In genomic region chr6:80543151-80543550, GRCh38 we compare ENCODE assay signal across 1 cellular context.
TF ChIP-seq lines count a peak whose summit lies in the region.

No MANE protein-coding gene starts in this region.

TF ChIP-seq in GM23338, 12 proteins besides CTCF, POLR2A, EP300 and RAD21 (continued from another document):
- TF ChIP-seq, protein P1, sequence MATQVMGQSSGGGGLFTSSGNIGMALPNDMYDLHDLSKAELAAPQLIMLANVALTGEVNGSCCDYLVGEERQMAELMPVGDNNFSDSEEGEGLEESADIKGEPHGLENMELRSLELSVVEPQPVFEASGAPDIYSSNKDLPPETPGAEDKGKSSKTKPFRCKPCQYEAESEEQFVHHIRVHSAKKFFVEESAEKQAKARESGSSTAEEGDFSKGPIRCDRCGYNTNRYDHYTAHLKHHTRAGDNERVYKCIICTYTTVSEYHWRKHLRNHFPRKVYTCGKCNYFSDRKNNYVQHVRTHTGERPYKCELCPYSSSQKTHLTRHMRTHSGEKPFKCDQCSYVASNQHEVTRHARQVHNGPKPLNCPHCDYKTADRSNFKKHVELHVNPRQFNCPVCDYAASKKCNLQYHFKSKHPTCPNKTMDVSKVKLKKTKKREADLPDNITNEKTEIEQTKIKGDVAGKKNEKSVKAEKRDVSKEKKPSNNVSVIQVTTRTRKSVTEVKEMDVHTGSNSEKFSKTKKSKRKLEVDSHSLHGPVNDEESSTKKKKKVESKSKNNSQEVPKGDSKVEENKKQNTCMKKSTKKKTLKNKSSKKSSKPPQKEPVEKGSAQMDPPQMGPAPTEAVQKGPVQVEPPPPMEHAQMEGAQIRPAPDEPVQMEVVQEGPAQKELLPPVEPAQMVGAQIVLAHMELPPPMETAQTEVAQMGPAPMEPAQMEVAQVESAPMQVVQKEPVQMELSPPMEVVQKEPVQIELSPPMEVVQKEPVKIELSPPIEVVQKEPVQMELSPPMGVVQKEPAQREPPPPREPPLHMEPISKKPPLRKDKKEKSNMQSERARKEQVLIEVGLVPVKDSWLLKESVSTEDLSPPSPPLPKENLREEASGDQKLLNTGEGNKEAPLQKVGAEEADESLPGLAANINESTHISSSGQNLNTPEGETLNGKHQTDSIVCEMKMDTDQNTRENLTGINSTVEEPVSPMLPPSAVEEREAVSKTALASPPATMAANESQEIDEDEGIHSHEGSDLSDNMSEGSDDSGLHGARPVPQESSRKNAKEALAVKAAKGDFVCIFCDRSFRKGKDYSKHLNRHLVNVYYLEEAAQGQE (IDR thresholded peaks at IDR 0.05; ENCODE audit: unreplicated experiment): no peak
- TF ChIP-seq STAT1 (IDR thresholded peaks at IDR 0.05; ENCODE audit: unreplicated experiment): no peak
- no peak for TF ChIP-seq ZNF114 (CRISPR knock-in tag; IDR thresholded peaks at IDR 0.05)
- TF ChIP-seq NANOG (IDR thresholded peaks at IDR 0.05; ENCODE audit: borderline replicate concordance): no peak
- no peak for TF ChIP-seq POLR2AphosphoS5 (IDR thresholded peaks at IDR 0.05; ENCODE audit: low read depth)
